Comparison of ENCODE assay signal across 8 cellular contexts in the genomic region with DNA sequence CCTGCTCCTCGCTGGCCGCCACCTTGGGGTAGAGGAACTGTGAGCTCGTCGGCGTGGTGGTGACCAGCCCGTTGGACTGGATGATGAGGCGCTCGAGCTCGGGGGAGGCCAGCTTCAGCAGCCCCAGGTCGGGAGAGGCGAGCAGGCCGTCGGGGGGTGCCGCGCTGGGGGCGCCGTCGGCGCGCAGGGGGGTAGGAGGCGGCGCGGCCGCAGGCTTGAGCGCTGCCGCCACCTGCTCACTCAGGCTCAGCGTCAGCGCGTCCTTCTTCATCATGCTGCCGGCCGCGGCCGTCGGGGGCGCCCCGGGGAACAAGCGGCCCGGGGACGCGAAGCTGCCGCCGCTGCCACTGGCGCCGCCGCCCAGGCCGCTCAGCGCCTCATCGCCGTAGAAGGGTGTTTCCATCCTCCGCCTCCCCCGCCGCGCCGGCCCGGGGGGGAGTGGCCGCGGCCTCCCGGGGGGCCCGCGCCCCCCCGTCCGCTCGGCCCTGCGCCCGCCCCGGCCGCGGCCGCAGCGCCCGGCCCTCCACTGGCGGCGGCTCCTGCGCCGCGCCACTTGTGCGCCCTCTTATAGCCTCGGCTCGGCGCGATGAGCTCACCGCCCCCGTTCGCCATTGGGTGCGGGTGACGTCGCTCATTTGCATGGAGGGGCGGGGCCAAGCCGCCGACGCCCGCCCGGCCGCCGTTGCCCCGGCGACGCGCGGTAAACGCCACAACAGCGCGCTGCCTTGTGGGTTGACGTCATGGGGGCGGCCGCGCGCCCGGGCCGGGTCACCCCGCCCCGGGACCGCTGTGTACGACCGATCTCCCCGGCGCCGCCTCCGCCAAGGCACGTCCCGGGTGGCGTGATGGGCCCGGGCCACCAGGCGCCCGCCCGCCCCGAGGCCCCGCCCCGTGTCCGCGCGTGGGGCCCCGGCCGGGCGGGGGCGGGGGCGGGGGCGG. TPM values are rescaled to one million over a fixed set of nuclear protein-coding genes. Genes with fewer than 3 reads are reported as not detected.
DNase-seq lines count a peak whose midpoint lies in the region; ATAC-seq and TF ChIP-seq lines count a peak whose summit lies in the region.

TSS of gene JUND (minus strand) at position 541 of the 939 bp plus-strand sequence. CDS start at position 403, 138 bp downstream.

- peak; percentile 99 for TF ChIP-seq POLR2A in GM19193 (IDR thresholded peaks at IDR 0.05; ENCODE audit: extremely low read depth, insufficient read depth, insufficient read length)

- POLR2A ChIA-PET in activated CD4-positive, alpha-beta T cell treated with anti-CD3 and anti-CD28 coated beads for 36 hours (lab: Charles Lee) = interaction anchor here (0.6 to 11.4 kb wide), 21 partner anchors 10 to 921 kb away, joined by 3 to 291 read pairs (median 4); partner anchors contain the start of genes CCDC124, LSM4, MPV17L2 and NR2C2AP

- peaks cover 2% of the 10 kb centered on the region for H3K9me3 Mint-ChIP-seq in activated CD4-positive, alpha-beta T cell treated with anti-CD3 and anti-CD28 coated beads for 36 hours (ENCODE audit: low read depth)
- no peaks in the 10 kb centered on the region for H3K9me3 Mint-ChIP-seq in chondrocyte (ENCODE audit: low read depth)

- H3K4me1 ChIP-seq in BE2C = peaks cover 9% of the 10 kb centered on the region

- H3K27me3 ChIP-seq in BE2C = no peaks in the 10 kb centered on the region

- H3K4me1 Mint-ChIP-seq in activated CD4-positive, alpha-beta T cell treated with anti-CD3 and anti-CD28 coated beads for 36 hours = peaks cover 54% of the 10 kb centered on the region
- peaks cover 43% of the 10 kb centered on the region for H3K4me1 Mint-ChIP-seq in chondrocyte (ENCODE audit: low read depth)

- CTCF ChIA-PET in activated CD4-positive, alpha-beta T cell treated with anti-CD3 and anti-CD28 coated beads for 36 hours (lab: Charles Lee) = interaction anchor here (0.5 to 7.5 kb wide), 13 partner anchors 8 to 480 kb away, joined by 3 to 208 read pairs (median 3); partner anchors contain the start of genes LSM4, MAST3 and MPV17L2

- no peaks in the 10 kb centered on the region for H3K9me3 ChIP-seq in BE2C

- peaks cover 37% of the 10 kb centered on the region for H3K36me3 Mint-ChIP-seq in activated CD4-positive, alpha-beta T cell treated with anti-CD3 and anti-CD28 coated beads for 36 hours (ENCODE audit: low read depth)
- peaks cover 15% of the 10 kb centered on the region for H3K36me3 Mint-ChIP-seq in chondrocyte (ENCODE audit: low read depth)

- DNase-seq in BE2C (peak; percentile 99), NCI-H510A (lab: John Stamatoyannopoulos, UW) (peak; percentile 96), chondrocyte (ENCODE audit: low spot score) (no peak), kidney glomerular epithelial cell (lab: John Stamatoyannopoulos, UW) (peak; percentile 96)
- DNase-seq in activated CD4-positive, alpha-beta T cell treated with anti-CD3 and anti-CD28 coated beads for 36 hours = peak; percentile 98
- DNase-seq in stimulated activated CD4-positive, alpha-beta T cell treated with anti-CD3 and anti-CD28 coated beads, Interleukin-15, amount 100 ng/mL, for 48 hours (ENCODE audit: low read depth in 2 of 2) = peak; percentile 92 to 97

- intact Hi-C loops in activated CD4-positive, alpha-beta T cell treated with anti-CD3 and anti-CD28 coated beads for 36 hours (cut with DNase I, micrococcal nuclease) = loop anchor here (1.0 to 5.0 kb wide), 4 partner anchors 9 to 261 kb away; partner anchors contain the start of genes ELL (in 1 of the 2) and FKBP8 (in 1 of the 2)

- peak within 1 kb of the TSS; percentile 96 for H3K4me3 ChIP-seq in BE2C (ENCODE audit: low read depth, low read length)

- ATAC-seq in HG03432 (IDR thresholded peaks at IDR 0.05; ENCODE audit: unreplicated experiment) = peak; percentile 60
- ATAC-seq in activated CD4-positive, alpha-beta T cell treated with anti-CD3 and anti-CD28 coated beads for 36 hours = peak; percentile 69

- H3K36me3 ChIP-seq in BE2C = peaks cover 22% of the 10 kb centered on the region

- H3K27ac Mint-ChIP-seq in activated CD4-positive, alpha-beta T cell treated with anti-CD3 and anti-CD28 coated beads for 36 hours = peak within 1 kb of the TSS; percentile 98
- H3K27ac Mint-ChIP-seq in chondrocyte (ENCODE audit: unreplicated experiment) = peak within 1 kb of the TSS; percentile 98

- H3K4me3 Mint-ChIP-seq in activated CD4-positive, alpha-beta T cell treated with anti-CD3 and anti-CD28 coated beads for 36 hours = peak within 1 kb of the TSS; percentile 86
- peak within 1 kb of the TSS; percentile 91 for H3K4me3 Mint-ChIP-seq in chondrocyte (ENCODE audit: unreplicated experiment)

- no peaks in the 10 kb centered on the region for H3K27me3 Mint-ChIP-seq in activated CD4-positive, alpha-beta T cell treated with anti-CD3 and anti-CD28 coated beads for 36 hours
- H3K27me3 Mint-ChIP-seq in chondrocyte (ENCODE audit: low read depth) = no peaks in the 10 kb centered on the region

- TF ChIP-seq CTCF in BE2C (IDR thresholded peaks at IDR 0.05; ENCODE audit: low read depth, low read length) = no peak
- peak; percentile 43 for TF ChIP-seq CTCF in chondrocyte (IDR thresholded peaks at IDR 0.05)

RNA-seq across cellular contexts. Expression of gene JUND, which starts in this region (rescaled TPM):
- polyA plus RNA-seq in BE2C (2012; ENCODE audit: insufficient read depth, insufficient read length, low read depth) = 386 TPM
- 100 to 1,000 TPM; 254 to 311 TPM for total RNA-seq in activated CD4-positive, alpha-beta T cell treated with anti-CD3 and anti-CD28 coated beads for 36 hours
- 129 to 181 TPM (median 176 TPM) in 3 replicates for total RNA-seq in chondrocyte
